Comparison of ENCODE assay signal across 1 cellular context in genomic region chr21:46393451-46393940, GRCh38.
TF ChIP-seq lines count a peak whose summit lies in the region.

No MANE protein-coding gene starts in this region.

TF ChIP-seq in GM23338, 12 proteins besides CTCF, POLR2A, EP300 and RAD21 (continued from another document):
- TF ChIP-seq, protein P1, sequence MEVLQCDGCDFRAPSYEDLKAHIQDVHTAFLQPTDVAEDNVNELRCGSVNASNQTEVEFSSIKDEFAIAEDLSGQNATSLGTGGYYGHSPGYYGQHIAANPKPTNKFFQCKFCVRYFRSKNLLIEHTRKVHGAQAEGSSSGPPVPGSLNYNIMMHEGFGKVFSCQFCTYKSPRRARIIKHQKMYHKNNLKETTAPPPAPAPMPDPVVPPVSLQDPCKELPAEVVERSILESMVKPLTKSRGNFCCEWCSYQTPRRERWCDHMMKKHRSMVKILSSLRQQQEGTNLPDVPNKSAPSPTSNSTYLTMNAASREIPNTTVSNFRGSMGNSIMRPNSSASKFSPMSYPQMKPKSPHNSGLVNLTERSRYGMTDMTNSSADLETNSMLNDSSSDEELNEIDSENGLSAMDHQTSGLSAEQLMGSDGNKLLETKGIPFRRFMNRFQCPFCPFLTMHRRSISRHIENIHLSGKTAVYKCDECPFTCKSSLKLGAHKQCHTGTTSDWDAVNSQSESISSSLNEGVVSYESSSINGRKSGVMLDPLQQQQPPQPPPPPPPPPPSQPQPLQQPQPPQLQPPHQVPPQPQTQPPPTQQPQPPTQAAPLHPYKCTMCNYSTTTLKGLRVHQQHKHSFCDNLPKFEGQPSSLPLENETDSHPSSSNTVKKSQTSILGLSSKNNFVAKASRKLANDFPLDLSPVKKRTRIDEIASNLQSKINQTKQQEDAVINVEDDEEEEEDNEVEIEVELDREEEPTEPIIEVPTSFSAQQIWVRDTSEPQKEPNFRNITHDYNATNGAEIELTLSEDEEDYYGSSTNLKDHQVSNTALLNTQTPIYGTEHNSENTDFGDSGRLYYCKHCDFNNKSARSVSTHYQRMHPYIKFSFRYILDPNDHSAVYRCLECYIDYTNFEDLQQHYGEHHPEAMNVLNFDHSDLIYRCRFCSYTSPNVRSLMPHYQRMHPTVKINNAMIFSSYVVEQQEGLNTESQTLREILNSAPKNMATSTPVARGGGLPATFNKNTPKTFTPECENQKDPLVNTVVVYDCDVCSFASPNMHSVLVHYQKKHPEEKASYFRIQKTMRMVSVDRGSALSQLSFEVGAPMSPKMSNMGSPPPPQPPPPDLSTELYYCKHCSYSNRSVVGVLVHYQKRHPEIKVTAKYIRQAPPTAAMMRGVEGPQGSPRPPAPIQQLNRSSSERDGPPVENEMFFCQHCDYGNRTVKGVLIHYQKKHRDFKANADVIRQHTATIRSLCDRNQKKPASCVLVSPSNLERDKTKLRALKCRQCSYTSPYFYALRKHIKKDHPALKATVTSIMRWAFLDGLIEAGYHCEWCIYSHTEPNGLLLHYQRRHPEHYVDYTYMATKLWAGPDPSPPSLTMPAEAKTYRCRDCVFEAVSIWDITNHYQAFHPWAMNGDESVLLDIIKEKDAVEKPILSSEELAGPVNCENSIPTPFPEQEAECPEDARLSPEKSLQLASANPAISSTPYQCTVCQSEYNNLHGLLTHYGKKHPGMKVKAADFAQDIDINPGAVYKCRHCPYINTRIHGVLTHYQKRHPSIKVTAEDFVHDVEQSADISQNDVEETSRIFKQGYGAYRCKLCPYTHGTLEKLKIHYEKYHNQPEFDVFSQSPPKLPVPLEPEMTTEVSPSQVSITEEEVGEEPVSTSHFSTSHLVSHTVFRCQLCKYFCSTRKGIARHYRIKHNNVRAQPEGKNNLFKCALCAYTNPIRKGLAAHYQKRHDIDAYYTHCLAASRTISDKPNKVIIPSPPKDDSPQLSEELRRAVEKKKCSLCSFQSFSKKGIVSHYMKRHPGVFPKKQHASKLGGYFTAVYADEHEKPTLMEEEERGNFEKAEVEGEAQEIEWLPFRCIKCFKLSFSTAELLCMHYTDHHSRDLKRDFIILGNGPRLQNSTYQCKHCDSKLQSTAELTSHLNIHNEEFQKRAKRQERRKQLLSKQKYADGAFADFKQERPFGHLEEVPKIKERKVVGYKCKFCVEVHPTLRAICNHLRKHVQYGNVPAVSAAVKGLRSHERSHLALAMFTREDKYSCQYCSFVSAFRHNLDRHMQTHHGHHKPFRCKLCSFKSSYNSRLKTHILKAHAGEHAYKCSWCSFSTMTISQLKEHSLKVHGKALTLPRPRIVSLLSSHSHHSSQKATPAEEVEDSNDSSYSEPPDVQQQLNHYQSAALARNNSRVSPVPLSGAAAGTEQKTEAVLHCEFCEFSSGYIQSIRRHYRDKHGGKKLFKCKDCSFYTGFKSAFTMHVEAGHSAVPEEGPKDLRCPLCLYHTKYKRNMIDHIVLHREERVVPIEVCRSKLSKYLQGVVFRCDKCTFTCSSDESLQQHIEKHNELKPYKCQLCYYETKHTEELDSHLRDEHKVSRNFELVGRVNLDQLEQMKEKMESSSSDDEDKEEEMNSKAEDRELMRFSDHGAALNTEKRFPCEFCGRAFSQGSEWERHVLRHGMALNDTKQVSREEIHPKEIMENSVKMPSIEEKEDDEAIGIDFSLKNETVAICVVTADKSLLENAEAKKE (CRISPR knock-in tag; IDR thresholded peaks at IDR 0.05) = no peak
